1 cellular context compared by ENCODE assay signal in the genomic region with DNA sequence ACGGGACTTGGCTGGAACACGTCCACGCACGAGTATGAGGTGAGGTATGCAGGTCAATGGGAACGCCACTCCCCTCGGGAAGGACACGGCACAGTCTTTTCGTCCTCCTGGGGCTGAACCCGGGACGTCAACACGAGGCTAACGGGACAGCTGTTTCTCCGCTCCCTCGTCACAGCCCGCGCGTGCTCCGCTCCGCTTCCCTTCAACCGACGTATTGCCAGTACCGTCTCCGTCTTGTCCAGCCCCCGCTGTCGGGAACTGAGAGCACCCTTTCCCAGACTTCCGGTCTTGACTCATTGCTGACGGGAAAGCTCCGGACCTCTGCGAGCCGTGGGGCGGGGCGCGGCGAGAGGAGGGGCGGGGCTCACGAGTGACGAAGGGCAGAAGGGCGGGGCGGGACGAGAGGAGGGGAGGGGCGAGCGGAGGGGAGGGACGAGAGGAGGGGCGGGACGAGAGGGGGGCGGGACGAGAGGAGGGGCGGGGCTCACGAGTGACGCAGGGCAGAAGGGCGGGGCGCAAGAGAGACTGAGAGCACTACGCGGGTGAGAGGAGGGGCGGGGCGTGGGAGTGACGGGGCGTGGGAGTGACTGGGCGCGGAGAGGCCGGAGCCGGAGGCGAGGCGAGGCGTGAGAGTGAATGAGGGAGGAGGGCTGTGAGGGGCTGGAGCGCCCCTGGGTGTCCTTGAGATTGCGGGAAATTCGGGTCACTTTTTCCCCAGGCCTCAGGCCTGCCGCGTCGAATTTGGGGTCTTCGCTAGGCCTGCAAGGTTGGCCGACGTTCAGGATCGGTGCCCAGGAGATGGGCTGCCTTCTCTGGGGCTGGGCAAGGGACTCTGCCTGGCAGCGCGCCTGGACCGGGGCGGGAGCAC.
TF ChIP-seq lines count a peak whose summit lies in the region.

No MANE protein-coding gene starts in this region.

TF ChIP-seq in HepG2, 621 proteins besides CTCF, POLR2A, EP300 and RAD21 (continued from another document and continues in another):
- peak; percentile 57 for TF ChIP-seq TEAD3 (CRISPR knock-in tag; optimal IDR thresholded peaks at IDR 0.05; ENCODE audit: borderline replicate concordance)
- TF ChIP-seq, protein P1, sequence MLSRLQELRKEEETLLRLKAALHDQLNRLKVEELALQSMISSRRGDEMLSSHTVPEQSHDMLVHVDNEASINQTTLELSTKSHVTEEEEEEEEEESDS (CRISPR knock-in tag; IDR thresholded peaks at IDR 0.05; ENCODE audit: borderline replicate concordance), result no peak
- peak; percentile 53; the same call in 1 of the 2 replicates for TF ChIP-seq MEIS2 (CRISPR knock-in tag; IDR thresholded peaks at IDR 0.05)
- TF ChIP-seq PLSCR1 (CRISPR knock-in tag; IDR thresholded peaks at IDR 0.05; ENCODE audit: borderline replicate concordance), result no peak
- TF ChIP-seq MXD3 (CRISPR knock-in tag; IDR thresholded peaks at IDR 0.05), result peak; percentile 76; the same call in 1 of the 2 replicates
- TF ChIP-seq ZSCAN22 (CRISPR knock-in tag; IDR thresholded peaks at IDR 0.05), result no peak
- no peak for TF ChIP-seq ZNF710 (CRISPR knock-in tag; IDR thresholded peaks at IDR 0.05; ENCODE audit: borderline replicate concordance)
- TF ChIP-seq, protein P2, sequence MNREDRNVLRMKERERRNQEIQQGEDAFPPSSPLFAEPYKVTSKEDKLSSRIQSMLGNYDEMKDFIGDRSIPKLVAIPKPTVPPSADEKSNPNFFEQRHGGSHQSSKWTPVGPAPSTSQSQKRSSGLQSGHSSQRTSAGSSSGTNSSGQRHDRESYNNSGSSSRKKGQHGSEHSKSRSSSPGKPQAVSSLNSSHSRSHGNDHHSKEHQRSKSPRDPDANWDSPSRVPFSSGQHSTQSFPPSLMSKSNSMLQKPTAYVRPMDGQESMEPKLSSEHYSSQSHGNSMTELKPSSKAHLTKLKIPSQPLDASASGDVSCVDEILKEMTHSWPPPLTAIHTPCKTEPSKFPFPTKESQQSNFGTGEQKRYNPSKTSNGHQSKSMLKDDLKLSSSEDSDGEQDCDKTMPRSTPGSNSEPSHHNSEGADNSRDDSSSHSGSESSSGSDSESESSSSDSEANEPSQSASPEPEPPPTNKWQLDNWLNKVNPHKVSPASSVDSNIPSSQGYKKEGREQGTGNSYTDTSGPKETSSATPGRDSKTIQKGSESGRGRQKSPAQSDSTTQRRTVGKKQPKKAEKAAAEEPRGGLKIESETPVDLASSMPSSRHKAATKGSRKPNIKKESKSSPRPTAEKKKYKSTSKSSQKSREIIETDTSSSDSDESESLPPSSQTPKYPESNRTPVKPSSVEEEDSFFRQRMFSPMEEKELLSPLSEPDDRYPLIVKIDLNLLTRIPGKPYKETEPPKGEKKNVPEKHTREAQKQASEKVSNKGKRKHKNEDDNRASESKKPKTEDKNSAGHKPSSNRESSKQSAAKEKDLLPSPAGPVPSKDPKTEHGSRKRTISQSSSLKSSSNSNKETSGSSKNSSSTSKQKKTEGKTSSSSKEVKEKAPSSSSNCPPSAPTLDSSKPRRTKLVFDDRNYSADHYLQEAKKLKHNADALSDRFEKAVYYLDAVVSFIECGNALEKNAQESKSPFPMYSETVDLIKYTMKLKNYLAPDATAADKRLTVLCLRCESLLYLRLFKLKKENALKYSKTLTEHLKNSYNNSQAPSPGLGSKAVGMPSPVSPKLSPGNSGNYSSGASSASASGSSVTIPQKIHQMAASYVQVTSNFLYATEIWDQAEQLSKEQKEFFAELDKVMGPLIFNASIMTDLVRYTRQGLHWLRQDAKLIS (CRISPR knock-in tag; IDR thresholded peaks at IDR 0.05), result no peak
- TF ChIP-seq DR1 (CRISPR knock-in tag; IDR thresholded peaks at IDR 0.05), result 0 out of 2 replicates have a peak, but pooled peaks have one; percentile 48
- TF ChIP-seq ETV6 (CRISPR knock-in tag; conservative IDR thresholded peaks at IDR 0.05), result peak; percentile 66
- TF ChIP-seq ZNF768 (CRISPR knock-in tag; IDR thresholded peaks at IDR 0.05), result peak; percentile 31; the same call in 1 of the 2 replicates
- TF ChIP-seq, protein P3, sequence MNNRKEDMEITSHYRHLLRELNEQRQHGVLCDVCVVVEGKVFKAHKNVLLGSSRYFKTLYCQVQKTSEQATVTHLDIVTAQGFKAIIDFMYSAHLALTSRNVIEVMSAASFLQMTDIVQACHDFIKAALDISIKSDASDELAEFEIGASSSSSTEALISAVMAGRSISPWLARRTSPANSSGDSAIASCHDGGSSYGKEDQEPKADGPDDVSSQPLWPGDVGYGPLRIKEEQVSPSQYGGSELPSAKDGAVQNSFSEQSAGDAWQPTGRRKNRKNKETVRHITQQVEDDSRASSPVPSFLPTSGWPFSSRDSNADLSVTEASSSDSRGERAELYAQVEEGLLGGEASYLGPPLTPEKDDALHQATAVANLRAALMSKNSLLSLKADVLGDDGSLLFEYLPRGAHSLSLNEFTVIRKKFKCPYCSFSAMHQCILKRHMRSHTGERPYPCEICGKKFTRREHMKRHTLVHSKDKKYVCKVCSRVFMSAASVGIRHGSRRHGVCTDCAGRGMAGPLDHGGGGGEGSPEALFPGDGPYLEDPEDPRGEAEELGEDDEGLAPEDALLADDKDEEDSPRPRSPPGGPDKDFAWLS (CRISPR knock-in tag; IDR thresholded peaks at IDR 0.05; ENCODE audit: borderline replicate concordance), result no peak
- TF ChIP-seq, protein P4, sequence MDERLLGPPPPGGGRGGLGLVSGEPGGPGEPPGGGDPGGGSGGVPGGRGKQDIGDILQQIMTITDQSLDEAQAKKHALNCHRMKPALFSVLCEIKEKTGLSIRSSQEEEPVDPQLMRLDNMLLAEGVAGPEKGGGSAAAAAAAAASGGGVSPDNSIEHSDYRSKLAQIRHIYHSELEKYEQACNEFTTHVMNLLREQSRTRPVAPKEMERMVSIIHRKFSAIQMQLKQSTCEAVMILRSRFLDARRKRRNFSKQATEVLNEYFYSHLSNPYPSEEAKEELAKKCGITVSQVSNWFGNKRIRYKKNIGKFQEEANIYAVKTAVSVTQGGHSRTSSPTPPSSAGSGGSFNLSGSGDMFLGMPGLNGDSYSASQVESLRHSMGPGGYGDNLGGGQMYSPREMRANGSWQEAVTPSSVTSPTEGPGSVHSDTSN (CRISPR knock-in tag; IDR thresholded peaks at IDR 0.05), result peak; percentile 29; the same call in 1 of the 2 replicates
- no peak for TF ChIP-seq POLR2AphosphoS2 (IDR thresholded peaks at IDR 0.05; ENCODE audit: low read depth, low read length)
- no peak for TF ChIP-seq SCMH1 (CRISPR knock-in tag; IDR thresholded peaks at IDR 0.05; ENCODE audit: borderline replicate concordance)
- TF ChIP-seq NR2C2 (CRISPR knock-in tag; IDR thresholded peaks at IDR 0.05; ENCODE audit: borderline replicate concordance), result 0 out of 2 replicates have a peak, but pooled peaks have one; percentile 34
- peak; percentile 7 for TF ChIP-seq ZBTB7B (CRISPR knock-in tag; IDR thresholded peaks at IDR 0.05)
- peak; percentile 77 for TF ChIP-seq HDAC1 (CRISPR knock-in tag; IDR thresholded peaks at IDR 0.05)
- TF ChIP-seq RARA (CRISPR knock-in tag; IDR thresholded peaks at IDR 0.05), result peak; percentile 36; the same call in 1 of the 2 replicates
- peak; percentile 59; the same call in 1 of the 2 replicates for TF ChIP-seq ZNF564 (CRISPR knock-in tag; IDR thresholded peaks at IDR 0.05)
- peak; percentile 91 for TF ChIP-seq SAP130 (CRISPR knock-in tag; IDR thresholded peaks at IDR 0.05; ENCODE audit: low read depth)
- 0 out of 2 replicates have a peak, but pooled peaks have one; percentile 19 for TF ChIP-seq KDM3A (CRISPR knock-in tag; IDR thresholded peaks at IDR 0.05; ENCODE audit: low read depth)
- TF ChIP-seq ZBTB7A (CRISPR knock-in tag; IDR thresholded peaks at IDR 0.05), result no peak
- TF ChIP-seq BRCA1 (CRISPR knock-in tag; IDR thresholded peaks at IDR 0.05), result no peak
- no peak for TF ChIP-seq REXO4 (CRISPR knock-in tag; IDR thresholded peaks at IDR 0.05; ENCODE audit: borderline replicate concordance)
- peak; percentile 35; the same call in 1 of the 2 replicates for TF ChIP-seq ZNF225 (CRISPR knock-in tag; IDR thresholded peaks at IDR 0.05)
- peak; percentile 50 for TF ChIP-seq UBTF (CRISPR knock-in tag; IDR thresholded peaks at IDR 0.05)
- TF ChIP-seq, protein P5, sequence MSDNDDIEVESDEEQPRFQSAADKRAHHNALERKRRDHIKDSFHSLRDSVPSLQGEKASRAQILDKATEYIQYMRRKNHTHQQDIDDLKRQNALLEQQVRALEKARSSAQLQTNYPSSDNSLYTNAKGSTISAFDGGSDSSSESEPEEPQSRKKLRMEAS (IDR thresholded peaks at IDR 0.05), result peak; percentile 93
- TF ChIP-seq TBX2 (CRISPR knock-in tag; IDR thresholded peaks at IDR 0.05; ENCODE audit: borderline replicate concordance), result peak; percentile 69; the same call in 1 of the 2 replicates
- 0 out of 2 replicates have a peak, but pooled peaks have one; percentile 43 for TF ChIP-seq ZNF264 (CRISPR knock-in tag; IDR thresholded peaks at IDR 0.05)
- TF ChIP-seq PITX1 (CRISPR knock-in tag; IDR thresholded peaks at IDR 0.05), result peak; percentile 34; the same call in 1 of the 2 replicates
- TF ChIP-seq HMG20A (CRISPR knock-in tag; IDR thresholded peaks at IDR 0.05; ENCODE audit: borderline replicate concordance), result 0 out of 2 replicates have a peak, but pooled peaks have one; percentile 10
- no peak for TF ChIP-seq ZFP36 (IDR thresholded peaks at IDR 0.05; ENCODE audit: borderline replicate concordance, low read depth, low read length, partially characterized antibody)
- no peak for TF ChIP-seq ESRRA (CRISPR knock-in tag; IDR thresholded peaks at IDR 0.05; ENCODE audit: low read depth)
- TF ChIP-seq LCORL (IDR thresholded peaks at IDR 0.05), result no peak
- TF ChIP-seq LCORL (CRISPR knock-in tag; IDR thresholded peaks at IDR 0.05), result peak; percentile 7; the same call in 1 of the 2 replicates
- 0 out of 2 replicates have a peak, but pooled peaks have one; percentile 0 for TF ChIP-seq ZSCAN9 (CRISPR knock-in tag; IDR thresholded peaks at IDR 0.05; ENCODE audit: borderline replicate concordance)
- peak; percentile 59; the same call in 1 of the 2 replicates for TF ChIP-seq ZBTB20 (CRISPR knock-in tag; IDR thresholded peaks at IDR 0.05; ENCODE audit: borderline replicate concordance, low read depth)
- TF ChIP-seq, protein P6, sequence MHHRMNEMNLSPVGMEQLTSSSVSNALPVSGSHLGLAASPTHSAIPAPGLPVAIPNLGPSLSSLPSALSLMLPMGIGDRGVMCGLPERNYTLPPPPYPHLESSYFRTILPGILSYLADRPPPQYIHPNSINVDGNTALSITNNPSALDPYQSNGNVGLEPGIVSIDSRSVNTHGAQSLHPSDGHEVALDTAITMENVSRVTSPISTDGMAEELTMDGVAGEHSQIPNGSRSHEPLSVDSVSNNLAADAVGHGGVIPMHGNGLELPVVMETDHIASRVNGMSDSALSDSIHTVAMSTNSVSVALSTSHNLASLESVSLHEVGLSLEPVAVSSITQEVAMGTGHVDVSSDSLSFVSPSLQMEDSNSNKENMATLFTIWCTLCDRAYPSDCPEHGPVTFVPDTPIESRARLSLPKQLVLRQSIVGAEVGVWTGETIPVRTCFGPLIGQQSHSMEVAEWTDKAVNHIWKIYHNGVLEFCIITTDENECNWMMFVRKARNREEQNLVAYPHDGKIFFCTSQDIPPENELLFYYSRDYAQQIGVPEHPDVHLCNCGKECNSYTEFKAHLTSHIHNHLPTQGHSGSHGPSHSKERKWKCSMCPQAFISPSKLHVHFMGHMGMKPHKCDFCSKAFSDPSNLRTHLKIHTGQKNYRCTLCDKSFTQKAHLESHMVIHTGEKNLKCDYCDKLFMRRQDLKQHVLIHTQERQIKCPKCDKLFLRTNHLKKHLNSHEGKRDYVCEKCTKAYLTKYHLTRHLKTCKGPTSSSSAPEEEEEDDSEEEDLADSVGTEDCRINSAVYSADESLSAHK (CRISPR knock-in tag; IDR thresholded peaks at IDR 0.05; ENCODE audit: borderline replicate concordance), result 0 out of 2 replicates have a peak, but pooled peaks have one; percentile 43
- 0 out of 2 replicates have a peak, but pooled peaks have one; percentile 57 for TF ChIP-seq MTERF4 (CRISPR knock-in tag; IDR thresholded peaks at IDR 0.05)
- no peak for TF ChIP-seq SMARCE1 (IDR thresholded peaks at IDR 0.05; ENCODE audit: borderline replicate concordance)
